Comparison of ENCODE assay signal across 19 cellular contexts in genomic region chr7:91041901-91042457, GRCh38.
"Had no signal": no experiment of that assay in that cellular context is flagged by ENCODE, and none has a peak within 500 bp of the region (broad histone marks: within the 10 kb centered on the region; RNA-seq: fewer than 3 reads in every experiment).

No MANE protein-coding gene starts in this region.

- H3K4me1 Mint-ChIP-seq: activated CD4-positive, alpha-beta T cell treated with anti-CD3 and anti-CD28 coated beads for 36 hours; natural killer cell had no signal

- H3K9me3 ChIP-seq: body of pancreas, lower lobe of right lung, sigmoid colon, thyroid gland had no signal

- H3K27ac ChIP-seq: body of pancreas, lower lobe of right lung, sigmoid colon, thyroid gland had no signal

- H3K4me3 ChIP-seq: body of pancreas, lower lobe of right lung, sigmoid colon, thyroid gland had no signal

- H3K27me3 ChIP-seq: body of pancreas, sigmoid colon, thyroid gland had no signal

- ATAC-seq: activated CD4-positive, alpha-beta T cell treated with anti-CD3 and anti-CD28 coated beads for 36 hours; body of pancreas; esophagus mucosa; lower lobe of right lung; natural killer cell; stimulated activated naive B cell treated with anti-CD40 and anti-IgM and Interleukin-4, amounts not matched to agents 10 μg/mL and 1 μg/mL and 100 μg/mL, for 72 hours; WTC11 had no signal

- H3K9me3 Mint-ChIP-seq: activated T-helper 1 cell treated with anti-CD3 and anti-CD28 coated beads, Interleukin-12 subunit alpha, Interleukin-12 subunit beta, Interleukin-2, Interleukin-4 antibody, amounts not matched to agents 30 ng/mL and 10 ng/mL and 1 ng/mL, durations not matched to agents 14 hours and 24 hours and 36 hours; natural killer cell; stimulated activated naive B cell treated with anti-CD40 and anti-IgM and Interleukin-4, amounts not matched to agents 10 μg/mL and 1 μg/mL and 100 μg/mL, for 72 hours; T-helper 2 cell treated with Interferon-gamma antibody and Interleukin-4, amounts not matched to agents 5 μg/mL and 100 μg/mL, for 36 hours had no signal

- DNase-seq: activated CD4-positive, alpha-beta T cell treated with anti-CD3 and anti-CD28 coated beads for 36 hours; activated CD4-positive, alpha-beta T cell treated with anti-CD3 and anti-CD28 coated beads, Interleukin-2, amount 50 U/mL, for 48 hours; activated gamma-delta T cell treated with Interleukin-2 at 50 U/mL for 16 hours; activated T-cell treated with anti-CD3 and anti-CD28 coated beads for 4 hours; amniotic stem cell; body of pancreas; central memory CD4-positive, alpha-beta T cell; lower lobe of right lung; natural killer cell; sigmoid colon; stimulated activated naive B cell treated with anti-CD40 and anti-IgM and Interleukin-4, amounts not matched to agents 10 μg/mL and 1 μg/mL and 100 μg/mL, for 72 hours; thyroid gland had no signal

- H3K27ac Mint-ChIP-seq: activated CD4-positive, alpha-beta T cell treated with anti-CD3 and anti-CD28 coated beads for 36 hours; activated naive CD8-positive, alpha-beta T cell; activated T-helper 1 cell treated with anti-CD3 and anti-CD28 coated beads, Interleukin-12 subunit alpha, Interleukin-12 subunit beta, Interleukin-2, Interleukin-4 antibody, amounts not matched to agents 30 ng/mL and 10 ng/mL and 1 ng/mL, durations not matched to agents 14 hours and 24 hours and 36 hours; natural killer cell; stimulated activated naive B cell treated with anti-CD40 and anti-IgM and Interleukin-4, amounts not matched to agents 10 μg/mL and 1 μg/mL and 100 μg/mL, for 72 hours; T-helper 2 cell treated with Interferon-gamma antibody and Interleukin-4, amounts not matched to agents 5 μg/mL and 100 μg/mL, for 36 hours; WTC11 had no signal

- H3K4me3 Mint-ChIP-seq: activated CD4-positive, alpha-beta T cell treated with anti-CD3 and anti-CD28 coated beads for 36 hours; activated naive CD8-positive, alpha-beta T cell; activated T-helper 1 cell treated with anti-CD3 and anti-CD28 coated beads, Interleukin-12 subunit alpha, Interleukin-12 subunit beta, Interleukin-2, Interleukin-4 antibody, amounts not matched to agents 30 ng/mL and 10 ng/mL and 1 ng/mL, durations not matched to agents 14 hours and 24 hours and 36 hours; natural killer cell; stimulated activated naive B cell treated with anti-CD40 and anti-IgM and Interleukin-4, amounts not matched to agents 10 μg/mL and 1 μg/mL and 100 μg/mL, for 72 hours; T-helper 2 cell treated with Interferon-gamma antibody and Interleukin-4, amounts not matched to agents 5 μg/mL and 100 μg/mL, for 36 hours; WTC11 had no signal

- H3K27me3 Mint-ChIP-seq: activated CD4-positive, alpha-beta T cell treated with anti-CD3 and anti-CD28 coated beads for 36 hours; stimulated activated naive B cell treated with anti-CD40 and anti-IgM and Interleukin-4, amounts not matched to agents 10 μg/mL and 1 μg/mL and 100 μg/mL, for 72 hours had no signal

- H3K36me3 Mint-ChIP-seq: activated naive CD8-positive, alpha-beta T cell; natural killer cell; WTC11 had no signal

- H3K36me3 ChIP-seq: lower lobe of right lung, sigmoid colon, thyroid gland had no signal

- FAIRE-seq: colon, TTC549 had no signal
